28 cellular contexts compared by ENCODE assay signal in the genomic region with DNA sequence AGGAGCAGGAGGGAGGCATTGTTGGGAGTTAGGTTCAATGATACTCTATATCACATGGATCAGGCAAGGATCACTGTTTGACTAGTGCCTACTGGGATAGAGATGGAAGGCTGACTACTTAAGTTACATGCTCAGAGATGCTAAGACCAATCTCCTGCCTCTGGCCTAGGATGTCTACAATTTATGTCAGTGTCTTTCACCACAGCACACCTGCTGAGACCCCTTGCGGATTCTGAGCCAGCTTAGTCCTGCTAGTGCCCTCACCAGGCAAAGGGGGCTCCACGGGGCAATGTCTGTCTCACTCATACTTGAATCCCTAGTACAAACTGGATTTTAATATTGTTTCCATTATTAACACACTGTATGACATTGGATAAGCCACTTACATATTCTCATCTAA.
"Had no signal": no experiment of that assay in that cellular context is flagged by ENCODE, and none has a peak within 500 bp of the region (broad histone marks: within the 10 kb centered on the region; RNA-seq: fewer than 3 reads in every experiment).

No MANE protein-coding gene starts in this region.

- H3K9me3 Mint-ChIP-seq: nephron; neural progenitor cell; stimulated activated naive B cell treated with anti-CD40 and anti-IgM and Interleukin-4, amounts not matched to agents 10 μg/mL and 1 μg/mL and 100 μg/mL, for 72 hours; type B pancreatic cell had no signal

- H3K36me3 Mint-ChIP-seq: natural killer cell; neural progenitor cell; stimulated activated effector memory CD8-positive, alpha-beta T cell treated with anti-CD3 and anti-CD28 coated beads, Interleukin-12 subunit alpha, Interleukin-12 subunit beta, amount 100 ng/mL, for 72 hours; stimulated activated naive B cell treated with anti-CD40 and anti-IgM and Interleukin-4, amounts not matched to agents 10 μg/mL and 1 μg/mL and 100 μg/mL, for 72 hours; type B pancreatic cell had no signal

- H3K27ac Mint-ChIP-seq: natural killer cell; nephron; neural progenitor cell; progenitor cell of endocrine pancreas; stimulated activated effector memory CD8-positive, alpha-beta T cell treated with anti-CD3 and anti-CD28 coated beads, Interleukin-12 subunit alpha, Interleukin-12 subunit beta, amount 100 ng/mL, for 72 hours; stimulated activated naive B cell treated with anti-CD40 and anti-IgM and Interleukin-4, amounts not matched to agents 10 μg/mL and 1 μg/mL and 100 μg/mL, for 72 hours; stimulated activated naive CD8-positive, alpha-beta T cell treated with anti-CD3 and anti-CD28 coated beads, Interleukin-15, Interleukin-2, amounts not matched to agents 100 ng/mL and 50 ng/mL, for 24 hours; type B pancreatic cell had no signal

- H3K9ac ChIP-seq: neural progenitor cell, parathyroid adenoma had no signal

- H3K27me3 ChIP-seq: neural progenitor cell, ovary, right lobe of liver, sigmoid colon, stomach, thyroid gland, tibial nerve, upper lobe of right lung, uterus had no signal

- FAIRE-seq: small intestine had no signal

- H3K4me3 Mint-ChIP-seq: natural killer cell; nephron; neural progenitor cell; stimulated activated effector memory CD8-positive, alpha-beta T cell treated with anti-CD3 and anti-CD28 coated beads, Interleukin-12 subunit alpha, Interleukin-12 subunit beta, amount 100 ng/mL, for 72 hours; stimulated activated naive B cell treated with anti-CD40 and anti-IgM and Interleukin-4, amounts not matched to agents 10 μg/mL and 1 μg/mL and 100 μg/mL, for 72 hours; stimulated activated naive CD8-positive, alpha-beta T cell treated with anti-CD3 and anti-CD28 coated beads, Interleukin-15, Interleukin-2, amounts not matched to agents 100 ng/mL and 50 ng/mL, for 24 hours; type B pancreatic cell had no signal

- H3K4me3 ChIP-seq: neural progenitor cell, ovary, psoas muscle, right lobe of liver, sigmoid colon, stomach, thoracic aorta, thyroid gland, tibial nerve, upper lobe of right lung, uterus had no signal

- H3K27me3 Mint-ChIP-seq: progenitor cell of endocrine pancreas; stimulated activated naive B cell treated with anti-CD40 and anti-IgM and Interleukin-4, amounts not matched to agents 10 μg/mL and 1 μg/mL and 100 μg/mL, for 72 hours; stimulated activated naive CD8-positive, alpha-beta T cell treated with anti-CD3 and anti-CD28 coated beads, Interleukin-15, Interleukin-2, amounts not matched to agents 100 ng/mL and 50 ng/mL, for 24 hours; type B pancreatic cell had no signal

- H3K36me3 ChIP-seq: neural progenitor cell, ovary, right lobe of liver, sigmoid colon, stomach, thoracic aorta, thyroid gland, tibial nerve, upper lobe of right lung, uterus had no signal

- DNase-seq: natural killer cell; occipital lobe; ovary; posterior cingulate gyrus; psoas muscle; right cardiac atrium; right lobe of liver; sigmoid colon; small intestine; stimulated activated CD4-positive, alpha-beta T cell treated with anti-CD3 and anti-CD28 coated beads, Interleukin-15, amount 100 ng/mL, for 24 hours; stimulated activated CD4-positive, alpha-beta T cell treated with anti-CD3 and anti-CD28 coated beads, Interleukin-2, amount 100 ng/mL, for 24 hours; stimulated activated CD4-positive, alpha-beta T cell treated with anti-CD3 and anti-CD28 coated beads, Interleukin-2, amount 100 ng/mL, for 48 hours; stimulated activated CD4-positive, alpha-beta T cell treated with anti-CD3 and anti-CD28 coated beads, Interleukin-4, amount 100 ng/mL, for 24 hours; stimulated activated naive B cell treated with anti-CD40 and anti-IgM and Interleukin-4, amounts not matched to agents 10 μg/mL and 1 μg/mL and 100 μg/mL, for 72 hours; stimulated activated naive CD4-positive, alpha-beta T cell treated with Interleukin-2 at 50 U/mL for 16 hours; stomach; thyroid gland; upper lobe of right lung; uterus had no signal

- H3K9me3 ChIP-seq: ovary, psoas muscle, right lobe of liver, sigmoid colon, stomach, thoracic aorta, thyroid gland, tibial nerve, upper lobe of right lung, uterus had no signal

- H3K27ac ChIP-seq: neural progenitor cell, ovary, parathyroid adenoma, psoas muscle, right lobe of liver, sigmoid colon, stomach, thoracic aorta, thyroid gland, tibial nerve, upper lobe of right lung, uterus had no signal

- H3K4me1 ChIP-seq: parathyroid adenoma, psoas muscle, right lobe of liver, sigmoid colon, stomach, thyroid gland, tibial nerve, upper lobe of right lung, uterus had no signal

- H3K4me2 ChIP-seq: neural progenitor cell had no signal

- ATAC-seq: natural killer cell; psoas muscle; right cardiac atrium; right lobe of liver; stimulated activated effector memory CD8-positive, alpha-beta T cell treated with anti-CD3 and anti-CD28 coated beads, Interleukin-12 subunit alpha, Interleukin-12 subunit beta, amount 100 ng/mL, for 72 hours; stimulated activated naive B cell treated with anti-CD40 and anti-IgM and Interleukin-4, amounts not matched to agents 10 μg/mL and 1 μg/mL and 100 μg/mL, for 72 hours; upper lobe of right lung had no signal

- H3K4me1 Mint-ChIP-seq: natural killer cell; nephron; stimulated activated effector memory CD8-positive, alpha-beta T cell treated with anti-CD3 and anti-CD28 coated beads, Interleukin-12 subunit alpha, Interleukin-12 subunit beta, amount 100 ng/mL, for 72 hours; stimulated activated naive B cell treated with anti-CD40 and anti-IgM and Interleukin-4, amounts not matched to agents 10 μg/mL and 1 μg/mL and 100 μg/mL, for 72 hours had no signal

- H3K79me2 ChIP-seq: parathyroid adenoma had no signal

- H2AFZ ChIP-seq: neural progenitor cell, parathyroid adenoma had no signal
